Comparison of ENCODE assay signal across 8 cellular contexts in genomic region chr17:28041844-28042656, GRCh38. TPM values are rescaled to one million over a fixed set of nuclear protein-coding genes. Genes with fewer than 3 reads are reported as not detected.
DNase-seq lines count a peak whose midpoint lies in the region; ATAC-seq and TF ChIP-seq lines count a peak whose summit lies in the region.

No MANE protein-coding gene starts in this region.

- in situ Hi-C loops in transverse colon (cut with MboI; ENCODE audit: low pct_ligation_motif_present in 1 of 4, low pct_unique_long_range_greater_than_20kb in 1 of 4, low sequenced_read_pairs in 3 of 4): loop anchor here in 3 of 4 donors (25.0 kb wide), 4 partner anchors 95 to 705 kb away; no protein-coding TSS in a partner anchor

- CTCF ChIA-PET in activated CD4-positive, alpha-beta T cell treated with anti-CD3 and anti-CD28 coated beads for 36 hours (lab: Charles Lee): interaction anchor here (0.6 to 1.4 kb wide), 3 partner anchors 10 to 210 kb away, joined by 3 to 4 read pairs (median 3); no protein-coding TSS in a partner anchor

- POLR2A ChIA-PET in activated CD4-positive, alpha-beta T cell treated with anti-CD3 and anti-CD28 coated beads for 36 hours (lab: Charles Lee): interaction anchor here (0.6 to 1.2 kb wide), 3 partner anchors 8 to 70 kb away, joined by 4 to 10 read pairs (median 5); no protein-coding TSS in a partner anchor

- peaks cover 0 to 2% (median 0%) of the 10 kb centered on the region in 4 donors for H3K36me3 ChIP-seq in liver (ENCODE audit: control insufficient read depth in 4 of 4, insufficient read depth in 3 of 4, low read depth in 1 of 4, low read length in 3 of 4)
- no peaks in the 10 kb centered on the region for H3K36me3 ChIP-seq in transverse colon

- intact Hi-C loops in activated CD4-positive, alpha-beta T cell treated with anti-CD3 and anti-CD28 coated beads for 36 hours (cut with DNase I, micrococcal nuclease): loop anchor here (1.0 to 10.0 kb wide), 12 partner anchors 53 to 603 kb away; partner anchors contain the start of genes IFT20 (in 2 of the 2), LYRM9 (in 2 of the 2), TNFAIP1 (in 2 of the 2) and BLTP2 (in 1 of the 2)
- intact Hi-C loops in transverse colon (cut with DNase I; ENCODE audit: low total_unique reads): no loop called here

- 3% methylated on average over 34 of the region's 34 CpGs for WGBS in liver
- WGBS in transverse colon (ENCODE audit: low coverage in 1 of 2), 2 donors: 5 to 8% methylated on average over 3 to 24 of the region's 34 CpGs

- H3K9ac ChIP-seq in liver (ENCODE audit: low read depth in 1 of 2, low read length in 2 of 2): peak overlapping the region; percentile 64 to 81

- no peaks in the 10 kb centered on the region for H3K9me3 Mint-ChIP-seq in activated CD4-positive, alpha-beta T cell treated with anti-CD3 and anti-CD28 coated beads for 36 hours (ENCODE audit: low read depth)
- no peaks in the 10 kb centered on the region for H3K9me3 Mint-ChIP-seq in brain

- H3K9me3 ChIP-seq in liver (ENCODE audit: control insufficient read depth in 4 of 4, low read length in 3 of 4): no peaks in the 10 kb centered on the region
- no peaks in the 10 kb centered on the region for H3K9me3 ChIP-seq in transverse colon

- H3K27me3 ChIP-seq in liver (ENCODE audit: control insufficient read depth in 4 of 4, insufficient read depth in 4 of 4, low read length in 3 of 4): no peaks in the 10 kb centered on the region
- H3K27me3 ChIP-seq in transverse colon: no peaks in the 10 kb centered on the region

- TF ChIP-seq EP300 in transverse colon (IDR thresholded peaks at IDR 0.05; ENCODE audit: low read depth): no peak

- peaks cover 10 to 37% (median 27%) of the 10 kb centered on the region in 4 donors for H3K4me1 ChIP-seq in liver (ENCODE audit: control insufficient read depth in 4 of 4, insufficient read depth in 4 of 4, low read length in 3 of 4)
- peaks cover 20 to 46% (median 33%) of the 10 kb centered on the region in 4 donors for H3K4me1 ChIP-seq in transverse colon

- no peaks in the 10 kb centered on the region for H3K27me3 Mint-ChIP-seq in activated CD4-positive, alpha-beta T cell treated with anti-CD3 and anti-CD28 coated beads for 36 hours
- peaks cover 8% of the 10 kb centered on the region for H3K27me3 Mint-ChIP-seq in brain

- H3K36me3 Mint-ChIP-seq in activated CD4-positive, alpha-beta T cell treated with anti-CD3 and anti-CD28 coated beads for 36 hours (ENCODE audit: low read depth): peaks cover 17% of the 10 kb centered on the region
- no peaks in the 10 kb centered on the region for H3K36me3 Mint-ChIP-seq in brain

- DNase-seq in activated CD4-positive, alpha-beta T cell treated with anti-CD3 and anti-CD28 coated beads for 36 hours: no peak
- no peak for DNase-seq in activated CD4-positive, alpha-beta T cell treated with anti-CD3 and anti-CD28 coated beads, Interleukin-2, amount 50 U/mL, for 4 hours
- DNase-seq in HT1080 (ENCODE audit: low read depth) (peak; percentile 64), transverse colon (no peak), AG20443 (ENCODE audit: low spot score) (no peak)
- no peak for DNase-seq in NK-92 treated with Interleukin-12 subunit alpha and Interleukin-12 subunit beta, amount 100 ng/mL, for 24 hours (lab: John Stamatoyannopoulos, UW)

- TF ChIP-seq POLR2A in transverse colon (IDR thresholded peaks at IDR 0.05): no peak

- peaks cover 60% of the 10 kb centered on the region for H3K4me1 Mint-ChIP-seq in activated CD4-positive, alpha-beta T cell treated with anti-CD3 and anti-CD28 coated beads for 36 hours
- peaks cover 64% of the 10 kb centered on the region for H3K4me1 Mint-ChIP-seq in brain

- H3K27ac ChIP-seq in liver (ENCODE audit: low read depth in 1 of 2, low read length in 2 of 2) (peak overlapping the region; percentile 66 to 74), transverse colon (peak overlapping the region; percentile 87 to 97 (median 94))

- ATAC-seq in activated CD4-positive, alpha-beta T cell treated with anti-CD3 and anti-CD28 coated beads for 36 hours: peak; percentile 3

- H3K27ac Mint-ChIP-seq in activated CD4-positive, alpha-beta T cell treated with anti-CD3 and anti-CD28 coated beads for 36 hours: peak overlapping the region; percentile 64
- peak overlapping the region; percentile 70 to 94 (median 85) for H3K27ac Mint-ChIP-seq in brain

- H3K4me3 Mint-ChIP-seq in activated CD4-positive, alpha-beta T cell treated with anti-CD3 and anti-CD28 coated beads for 36 hours: peak overlapping the region; percentile 79
- H3K4me3 Mint-ChIP-seq in brain: peak overlapping the region; percentile 83 to 96 (median 92)

- TF ChIP-seq CTCF in brain (conservative IDR thresholded peaks at IDR 0.05): no peak
- TF ChIP-seq CTCF in liver (IDR thresholded peaks at IDR 0.05; ENCODE audit: low read depth, low read length, missing input control): no peak
- TF ChIP-seq CTCF in transverse colon (IDR thresholded peaks at IDR 0.05): no peak

- TF ChIP-seq RAD21 in liver (IDR thresholded peaks at IDR 0.05): no peak

- H3K4me3 ChIP-seq in liver (ENCODE audit: low read depth in 1 of 3, low read length in 3 of 3) (peak overlapping the region; percentile 81 to 97 (median 87)), transverse colon (peak overlapping the region; percentile 72 to 97 (median 94))

TF ChIP-seq in liver, 16 proteins besides CTCF, POLR2A, EP300 and RAD21:
- TF ChIP-seq HNF4A (conservative IDR thresholded peaks at IDR 0.05): no peak
- no peak for TF ChIP-seq MAX (IDR thresholded peaks at IDR 0.05)
- no peak for TF ChIP-seq NR2F2 (IDR thresholded peaks at IDR 0.05)
- no peak for TF ChIP-seq GABPA (IDR thresholded peaks at IDR 0.05 in 1 of 2, conservative IDR thresholded peaks at IDR 0.05 in 1 of 2)
- TF ChIP-seq TAF1 (conservative IDR thresholded peaks at IDR 0.05): no peak
- TF ChIP-seq YY1 (IDR thresholded peaks at IDR 0.05): no peak
- TF ChIP-seq REST (IDR thresholded peaks at IDR 0.05): no peak
- no peak for TF ChIP-seq ZBTB33 (IDR thresholded peaks at IDR 0.05)
- TF ChIP-seq JUND (IDR thresholded peaks at IDR 0.05): no peak
- TF ChIP-seq FOXA1 (IDR thresholded peaks at IDR 0.05): no peak
- no peak for TF ChIP-seq EGR1 (IDR thresholded peaks at IDR 0.05; ENCODE audit: low read depth in 2 of 2)
- no peak for TF ChIP-seq RXRA (IDR thresholded peaks at IDR 0.05)
- TF ChIP-seq FOXA2 (IDR thresholded peaks at IDR 0.05): no peak

RNA-seq across cellular contexts. Expression of gene NLK, which starts 0.4 kb away (rescaled TPM):
- 1 to 10 TPM; 7.1 to 8.8 TPM for total RNA-seq in activated CD4-positive, alpha-beta T cell treated with anti-CD3 and anti-CD28 coated beads for 36 hours
- total RNA-seq in HT1080 (2014; rRNA removed; shearing (Covaris generic)): 26.4 and 28.9 TPM in 2 replicates
- 25.1 and 29.2 TPM in 2 replicates for polyA plus RNA-seq in HT1080 (2015; cell fraction: cytosol; rRNA removed)
- polyA plus RNA-seq in HT1080 (2015; cell fraction: nucleus; rRNA removed): 37.2 and 45.1 TPM in 2 replicates
- polyA plus RNA-seq in brain (ENCODE audit: insufficient read depth, low read depth, low replicate concordance) (20.2 TPM), liver (1 to 10 TPM; 4.4 to 5.4 TPM)
- total RNA-seq in liver (10 to 100 TPM; 12.9 to 17.4 TPM), transverse colon (10 to 100 TPM in 3 of 4 donors, 1 to 10 TPM in 1; 6.2 to 40.5 (median 29.9) TPM)
